In genomic region chr15:68561146-68561545, GRCh38 we compare ENCODE assay signal across 22 cellular contexts. TPM values are rescaled to one million over a fixed set of nuclear protein-coding genes. Genes with fewer than 3 reads are reported as not detected.
DNase-seq lines count a peak whose midpoint lies in the region; ATAC-seq lines count a peak whose summit lies in the region.
"Had no signal": no experiment of that assay in that cellular context is flagged by ENCODE, and none has a peak within 500 bp of the region (broad histone marks: within the 10 kb centered on the region; RNA-seq: fewer than 3 reads in every experiment).

No MANE protein-coding gene starts in this region.

- peak; percentile 70 for DNase-seq in DMS 273 treated with DMSO at 0.1 percent for 48 hours (lab: John Stamatoyannopoulos, UW)
- peak; percentile 82 for DNase-seq in NCI-H2171 treated with DMSO at 0.1 percent for 48 hours (lab: John Stamatoyannopoulos, UW)
- DNase-seq in cerebellum (ENCODE audit: low spot score): peak; percentile 78
- DNase-seq in posterior vena cava (ENCODE audit: low spot score): peak; percentile 49
- no peak for DNase-seq in NCI-H2081 (lab: John Stamatoyannopoulos, UW)
- DNase-seq: activated CD4-positive, alpha-beta T cell treated with anti-CD3 and anti-CD28 coated beads for 1 hour; activated CD8-positive, alpha-beta T cell treated with anti-CD3 and anti-CD28 coated beads for 36 hours; activated gamma-delta T cell; activated naive CD8-positive, alpha-beta T cell treated with anti-CD3 and anti-CD28 coated beads, Interleukin-2, amount 10 ng/mL, durations not matched to agents 7 days and 5 days; activated T-cell treated with anti-CD3 and anti-CD28 coated beads for 4 hours; DND-41; effector CD4-positive, alpha-beta T cell; left ventricle myocardium superior; MG63; midbrain; NCI-H1105 treated with DMSO at 0.1 percent for 48 hours; NCI-H2107; stimulated activated CD4-positive, alpha-beta T cell treated with anti-CD3 and anti-CD28 coated beads, Interleukin-1b, Interleukin-23, amount 100 ng/mL, for 48 hours had no signal

- intact Hi-C loops in posterior vena cava (cut with DNase I): no loop called here

- ATAC-seq in GM21381 (IDR thresholded peaks at IDR 0.05; ENCODE audit: unreplicated experiment) (no peak), GM19395 (IDR thresholded peaks at IDR 0.05; ENCODE audit: unreplicated experiment) (no peak)
- ATAC-seq: activated CD8-positive, alpha-beta T cell treated with anti-CD3 and anti-CD28 coated beads for 36 hours; K562; left ventricle myocardium superior; naive thymus-derived CD4-positive, alpha-beta T cell had no signal

RNA-seq across cellular contexts. Expression of gene CORO2B, which starts 17.6 kb away (rescaled TPM):
- 30.2 TPM for total RNA-seq in cerebellum
- total RNA-seq in posterior vena cava: 10 to 100 TPM in 1 of 2 donors, 1 to 10 TPM in 1; 7.2 to 11.7 TPM
- total RNA-seq: activated CD8-positive, alpha-beta T cell treated with anti-CD3 and anti-CD28 coated beads for 36 hours; activated naive CD8-positive, alpha-beta T cell treated with anti-CD3 and anti-CD28 coated beads, Interleukin-2, amount 10 ng/mL, durations not matched to agents 7 days and 5 days; K562 had no signal

Comparison
In these comparisons a context has a peak if more than half of its experiments do, and no peak if none do; other contexts are left out.
1. DNase-seq: peak in DMS 273 treated with DMSO at 0.1 percent for 48 hours (single experiment), NCI-H2171 treated with DMSO at 0.1 percent for 48 hours (single experiment), cerebellum (single experiment) and posterior vena cava (single experiment); none in NCI-H2081 (0 of 2).